In the genomic region with DNA sequence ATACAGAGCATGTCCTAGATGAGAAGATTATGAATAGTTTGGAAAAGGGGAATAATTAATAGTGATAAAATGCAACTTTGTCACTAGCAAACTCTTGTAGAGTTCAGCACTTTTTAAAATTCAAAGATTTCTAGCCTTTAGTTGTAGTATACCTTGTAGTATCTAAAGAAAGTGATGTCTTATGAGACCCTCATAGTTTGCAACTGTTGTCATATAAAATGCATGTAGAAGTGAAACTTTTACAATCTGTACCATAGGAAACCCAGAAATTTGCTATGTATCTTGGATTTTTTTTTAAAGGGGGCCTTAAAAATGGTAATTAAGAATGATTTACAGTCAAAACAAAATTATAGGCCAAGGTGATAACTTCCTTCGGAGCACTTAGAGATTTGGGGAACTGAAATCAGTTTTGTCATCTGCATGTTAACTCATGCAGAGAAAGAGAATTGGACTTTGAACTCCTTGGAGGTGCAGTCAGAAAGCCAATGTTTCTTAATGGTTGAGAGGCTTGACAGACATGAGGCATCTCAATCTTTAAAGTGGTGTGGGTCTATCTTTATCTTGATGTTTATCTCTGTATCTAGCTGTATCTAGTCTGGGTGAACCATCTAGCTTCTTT, we compare ENCODE assay signal across 8 cellular contexts. TPM values are rescaled to one million over a fixed set of nuclear protein-coding genes. Genes with fewer than 3 reads are reported as not detected.
DNase-seq lines count a peak whose midpoint lies in the region; ATAC-seq and TF ChIP-seq lines count a peak whose summit lies in the region.

No MANE protein-coding gene starts in this region.

- POLR2A ChIA-PET in IMR-90 (lab: Charles Lee; ENCODE audit: unreplicated experiment), result no interaction called here
- POLR2A ChIA-PET in activated CD4-positive, alpha-beta memory T cell treated with anti-CD3 and anti-CD28 coated beads for 36 hours (lab: Charles Lee), result no interaction called here

- TF ChIP-seq RAD21 in IMR-90 (IDR thresholded peaks at IDR 0.05; ENCODE audit: low read length), result no peak

- peak overlapping the region; percentile 73 for H3K4me3 Mint-ChIP-seq in Calu3 (ENCODE audit: low read depth, unreplicated experiment)
- no peak overlapping the region for H3K4me3 Mint-ChIP-seq in activated CD4-positive, alpha-beta memory T cell treated with anti-CD3 and anti-CD28 coated beads for 36 hours

- TF ChIP-seq CTCF in Calu3 (IDR thresholded peaks at IDR 0.05; ENCODE audit: unreplicated experiment) (no peak), IMR-90 (conservative IDR thresholded peaks at IDR 0.05; ENCODE audit: low read depth, low read length) (no peak), gastroesophageal sphincter (IDR thresholded peaks at IDR 0.05) (no peak), vagina (IDR thresholded peaks at IDR 0.05) (no peak)

- DNase-seq in Calu3 (no peak), IMR-90 (no peak), vagina (ENCODE audit: extremely low spot score in 2 of 2) (no peak), islet precursor cell (no peak), left lobe of liver (ENCODE audit: low spot score) (no peak)
- DNase-seq in activated CD4-positive, alpha-beta memory T cell treated with anti-CD3 and anti-CD28 coated beads for 36 hours, result no peak

- H3K27me3 ChIP-seq in IMR-90 (ENCODE audit: control insufficient read depth, insufficient read depth, low read length), result no peaks in the 10 kb centered on the region
- no peaks in the 10 kb centered on the region for H3K27me3 ChIP-seq in gastroesophageal sphincter
- no peaks in the 10 kb centered on the region for H3K27me3 ChIP-seq in vagina

- no peak overlapping the region for H2BK20ac ChIP-seq in IMR-90 (ENCODE audit: low read depth, low read length)

- in situ Hi-C loops in IMR-90 (cut with MboI; ENCODE audit: low sequenced_read_pairs), result no loop called here

- H3K36me3 Mint-ChIP-seq in Calu3 (ENCODE audit: insufficient read depth, unreplicated experiment), result peaks cover 7% of the 10 kb centered on the region
- peaks cover 2% of the 10 kb centered on the region for H3K36me3 Mint-ChIP-seq in activated CD4-positive, alpha-beta memory T cell treated with anti-CD3 and anti-CD28 coated beads for 36 hours

- no peak overlapping the region for H2AK9ac ChIP-seq in IMR-90 (replicated peaks; ENCODE audit: low read depth, low read length, poor library complexity)

- ATAC-seq in GM21423 (IDR thresholded peaks at IDR 0.05; ENCODE audit: unreplicated experiment), result peak; percentile 59
- no peak for ATAC-seq in IMR-90 (ENCODE audit: low read depth)
- no peak for ATAC-seq in gastroesophageal sphincter
- no peak for ATAC-seq in left lobe of liver

- CTCF ChIA-PET in Calu3 (lab: Charles Lee), result no interaction called here
- CTCF ChIA-PET in IMR-90 (lab: Yijun Ruan, JAX), result no interaction called here
- CTCF ChIA-PET in activated CD4-positive, alpha-beta memory T cell treated with anti-CD3 and anti-CD28 coated beads for 36 hours (lab: Charles Lee), result no interaction called here

- H3K4me1 ChIP-seq in IMR-90 (ENCODE audit: control insufficient read depth, insufficient read depth, low read length) (peaks cover 2% of the 10 kb centered on the region; the same call in 1 of the 2 replicates), gastroesophageal sphincter (peaks cover 4 to 48% (median 5%) of the 10 kb centered on the region in 3 donors), vagina (peaks cover 30% of the 10 kb centered on the region)

- no peak overlapping the region for H3K56ac ChIP-seq in IMR-90 (ENCODE audit: extremely low read depth, insufficient read depth, low read length)

- H3K79me1 ChIP-seq in IMR-90 (ENCODE audit: low read depth in 1 of 2, low read length in 2 of 2), result no peaks in the 10 kb centered on the region

- H3K4me2 ChIP-seq in IMR-90 (ENCODE audit: low read depth, low read length), result peak overlapping the region; percentile 56; the same call in 1 of the 2 replicates

- H4K91ac ChIP-seq in IMR-90 (ENCODE audit: insufficient read depth, low read depth, low read length), result no peak overlapping the region

- dilution Hi-C loops in IMR-90 (cut with HindIII; ENCODE audit: low sequenced_read_pairs, unreplicated experiment), result no loop called here

- H4K20me1 ChIP-seq in IMR-90 (ENCODE audit: insufficient read depth, low read length), result no peaks in the 10 kb centered on the region

- no TSS peak for BruUV-seq in Calu3 (replicated peaks; lab: Mats Ljungman, UMichigan)
- no TSS peak for BruUV-seq in IMR-90 (replicated peaks; lab: Mats Ljungman, UMichigan)

- no peak overlapping the region for H2BK5ac ChIP-seq in IMR-90 (ENCODE audit: low read depth, low read length, poor library complexity, severe bottlenecking)

- H3K27me3 Mint-ChIP-seq in Calu3 (ENCODE audit: unreplicated experiment), result no peaks in the 10 kb centered on the region
- H3K27me3 Mint-ChIP-seq in activated CD4-positive, alpha-beta memory T cell treated with anti-CD3 and anti-CD28 coated beads for 36 hours, result peaks cover 36% of the 10 kb centered on the region

- no peak overlapping the region for H2BK15ac ChIP-seq in IMR-90 (ENCODE audit: low read depth, low read length)

- no peak overlapping the region for H3K14ac ChIP-seq in IMR-90 (replicated peaks; ENCODE audit: low read depth, low read length)

- TF ChIP-seq POLR2A in IMR-90 (IDR thresholded peaks at IDR 0.05; ENCODE audit: low read depth, low read length) (no peak), gastroesophageal sphincter (IDR thresholded peaks at IDR 0.05) (no peak), vagina (IDR thresholded peaks at IDR 0.05) (no peak)

- no peak overlapping the region for H4K8ac ChIP-seq in IMR-90 (ENCODE audit: low read depth in 2 of 2, low read length in 2 of 2)

- H3K9me3 Mint-ChIP-seq in Calu3 (ENCODE audit: low read depth, unreplicated experiment), result peaks cover 2% of the 10 kb centered on the region
- H3K9me3 Mint-ChIP-seq in activated CD4-positive, alpha-beta memory T cell treated with anti-CD3 and anti-CD28 coated beads for 36 hours, result no peaks in the 10 kb centered on the region

- H3K9me3 ChIP-seq in IMR-90 (ENCODE audit: control insufficient read depth, insufficient read depth, low read length), result no peaks in the 10 kb centered on the region
- no peaks in the 10 kb centered on the region for H3K9me3 ChIP-seq in gastroesophageal sphincter
- H3K9me3 ChIP-seq in vagina, result no peaks in the 10 kb centered on the region

- H3K9me1 ChIP-seq in IMR-90 (ENCODE audit: insufficient read depth, low read length), result no peaks in the 10 kb centered on the region

- H2AK5ac ChIP-seq in IMR-90 (ENCODE audit: low read depth, low read length), result no peak overlapping the region

- no peak overlapping the region for H2BK120ac ChIP-seq in IMR-90 (ENCODE audit: low read depth, low read length)

- no CpG with 5 or more reads among the region's 1 CpG for WGBS in IMR-90 (ENCODE audit: extremely low coverage in 2 of 2, insufficient read length in 1 of 2), 2 experiments
- 9 to 13% methylated on average over 1 of the region's 1 CpG for WGBS in gastroesophageal sphincter (ENCODE audit: low coverage in 1 of 2), 2 donors

- no peak overlapping the region for H3K27ac ChIP-seq in IMR-90 (ENCODE audit: insufficient read depth, low read length)
- H3K27ac ChIP-seq in gastroesophageal sphincter, result peak overlapping the region; percentile 87 to 98 (median 94)
- peak overlapping the region; percentile 96 for H3K27ac ChIP-seq in vagina

- intact Hi-C loops in Calu3 (cut with micrococcal nuclease; ENCODE audit: unreplicated experiment), result no loop called here
- intact Hi-C loops in IMR-90 (cut with micrococcal nuclease), result no loop called here
- intact Hi-C loops in vagina (cut with DNase I), result no loop called here
- intact Hi-C loops in activated CD4-positive, alpha-beta memory T cell treated with anti-CD3 and anti-CD28 coated beads for 36 hours (cut with micrococcal nuclease), result loop anchor here (5.0 kb wide), 1 partner anchor 74 kb away; no protein-coding TSS in a partner anchor

- no peak overlapping the region for H3K4me3 ChIP-seq in IMR-90 (ENCODE audit: insufficient read depth, low read depth, low read length)
- peak overlapping the region; percentile 72 to 79 for H3K4me3 ChIP-seq in gastroesophageal sphincter
- H3K4me3 ChIP-seq in vagina, result peak overlapping the region; percentile 76 to 82

- no peak overlapping the region for H3K18ac ChIP-seq in IMR-90 (ENCODE audit: low read depth, low read length)

- H3K4me1 Mint-ChIP-seq in Calu3 (ENCODE audit: low read depth, unreplicated experiment), result peaks cover 33% of the 10 kb centered on the region
- peaks cover 11% of the 10 kb centered on the region for H3K4me1 Mint-ChIP-seq in activated CD4-positive, alpha-beta memory T cell treated with anti-CD3 and anti-CD28 coated beads for 36 hours (ENCODE audit: low read depth)

- no peak overlapping the region for H3K4ac ChIP-seq in IMR-90 (ENCODE audit: low read depth, low read length)

- H3K9ac ChIP-seq in IMR-90 (ENCODE audit: low read depth, low read length), result no peak overlapping the region

- no peak overlapping the region for H4K5ac ChIP-seq in IMR-90 (ENCODE audit: low read depth, low read length)

- no peak for TF ChIP-seq EP300 in gastroesophageal sphincter (IDR thresholded peaks at IDR 0.05)

- H3K36me3 ChIP-seq in IMR-90 (ENCODE audit: control insufficient read depth, insufficient read depth, low read length), result no peaks in the 10 kb centered on the region
- H3K36me3 ChIP-seq in gastroesophageal sphincter, result no peaks in the 10 kb centered on the region
- no peaks in the 10 kb centered on the region for H3K36me3 ChIP-seq in vagina

- H3K23ac ChIP-seq in IMR-90 (ENCODE audit: low read depth, low read length), result no peak overlapping the region

- no peak overlapping the region for H2AFZ ChIP-seq in IMR-90 (replicated peaks; ENCODE audit: low read length, poor library complexity)

- H3K27ac Mint-ChIP-seq in Calu3 (ENCODE audit: unreplicated experiment), result peak overlapping the region; percentile 46
- H3K27ac Mint-ChIP-seq in activated CD4-positive, alpha-beta memory T cell treated with anti-CD3 and anti-CD28 coated beads for 36 hours, result no peak overlapping the region

TF ChIP-seq in IMR-90, 13 proteins besides CTCF, POLR2A, EP300 and RAD21:
- TF ChIP-seq MXI1 (IDR thresholded peaks at IDR 0.05; ENCODE audit: borderline replicate concordance, low read depth, low read length) (no peak), CEBPB (IDR thresholded peaks at IDR 0.05; ENCODE audit: low read depth, low read length) (no peak), BHLHE40 (IDR thresholded peaks at IDR 0.05; ENCODE audit: low read depth, low read length) (no peak), RFX5 (IDR thresholded peaks at IDR 0.05; ENCODE audit: low read depth, low read length) (no peak)
TF ChIP-seq in IMR-90: peak in this region for 0.

RNA-seq across cellular contexts. Expression of a gene that starts 1.3 kb away (rescaled TPM):
- total RNA-seq in Calu3 (2022) (0.73 and 2.0 TPM in 2 replicates), IMR-90 (2012; rRNA removed) (0.54 and 1.1 TPM in 2 replicates), gastroesophageal sphincter (10 to 100 TPM; 22.7 to 35.2 (median 29.3) TPM), vagina (37.1 TPM), left lobe of liver (7.0 TPM)
- polyA plus RNA-seq in IMR-90 (2012; rRNA removed), result 0.17 and 0.36 TPM in 2 replicates
- polyA plus RNA-seq in IMR-90 (2012; cell fraction: cytosol; rRNA removed), result 0.04 and 0.05 TPM in 2 replicates
- 0.05 and 0.73 TPM in 2 replicates for polyA plus RNA-seq in IMR-90 (2012; cell fraction: nucleus; rRNA removed; ENCODE audit: low replicate concordance)
- under 1 TPM in 1 of 2 experiments, not detected in 1; 0.21 TPM for total RNA-seq in activated CD4-positive, alpha-beta memory T cell treated with anti-CD3 and anti-CD28 coated beads for 36 hours
